ENCODE assay signal across 1 cellular context in the genomic region with DNA sequence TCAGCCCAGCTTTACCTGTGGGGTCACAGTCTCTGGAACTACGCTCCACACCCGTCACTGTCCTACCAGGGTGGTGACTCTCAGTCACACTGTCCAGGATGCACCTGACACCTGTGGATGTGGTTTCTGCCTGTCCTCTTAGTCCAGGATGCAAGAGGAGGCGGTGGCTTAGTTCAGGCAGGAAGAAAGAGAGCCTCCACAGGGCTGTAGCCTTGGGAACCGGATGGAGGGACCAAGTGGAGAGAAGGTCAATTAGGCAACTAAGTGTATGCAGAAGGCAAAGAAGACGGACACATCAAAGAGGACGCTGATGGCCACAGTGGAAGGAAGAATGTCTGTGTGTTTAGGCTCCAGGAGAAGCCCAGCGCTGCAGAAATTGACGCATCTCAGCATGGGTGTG.
TF ChIP-seq lines count a peak whose summit lies in the region.

No MANE protein-coding gene starts in this region.

TF ChIP-seq in HepG2, 621 proteins besides CTCF, POLR2A, EP300 and RAD21 (continued from another document and continues in another):
- TF ChIP-seq ZNF407 (CRISPR knock-in tag; IDR thresholded peaks at IDR 0.05; ENCODE audit: not compliant biosample characterization) (no peak), CEBPB (IDR thresholded peaks at IDR 0.05; ENCODE audit: borderline replicate concordance, low read depth, low read length) (peak; percentile 44; the same call in 1 of the 2 replicates), RNF2 (conservative IDR thresholded peaks at IDR 0.05; ENCODE audit: low read depth) (no peak), FOXA1 (IDR thresholded peaks at IDR 0.05) (no peak), FOXA1 (CRISPR knock-in tag; IDR thresholded peaks at IDR 0.05) (peak; percentile 70), NR2F1 (CRISPR knock-in tag; IDR thresholded peaks at IDR 0.05) (no peak), ZEB1 (IDR thresholded peaks at IDR 0.05; ENCODE audit: insufficient replicate concordance, low read depth) (peak; percentile 50), ARNT (IDR thresholded peaks at IDR 0.05) (no peak), RFXAP (CRISPR knock-in tag; IDR thresholded peaks at IDR 0.05; ENCODE audit: borderline replicate concordance) (no peak), GABPA (IDR thresholded peaks at IDR 0.05; ENCODE audit: low read depth, low read length) (no peak), GABPA (CRISPR knock-in tag; IDR thresholded peaks at IDR 0.05; ENCODE audit: low read depth) (0 out of 2 replicates have a peak, but pooled peaks have one; percentile 41), ZFAT (CRISPR knock-in tag; conservative IDR thresholded peaks at IDR 0.05) (no peak), NR2F6 (IDR thresholded peaks at IDR 0.05) (peak; percentile 34; the same call in 1 of the 2 replicates), NR2F6 (CRISPR knock-in tag; IDR thresholded peaks at IDR 0.05) (peak; percentile 51; the same call in 1 of the 2 replicates), RARA (CRISPR knock-in tag; IDR thresholded peaks at IDR 0.05) (peak; percentile 81), KMT2B (CRISPR knock-in tag; IDR thresholded peaks at IDR 0.05) (no peak), RCOR2 (CRISPR knock-in tag; IDR thresholded peaks at IDR 0.05) (peak; percentile 88), PHF5A (CRISPR knock-in tag; IDR thresholded peaks at IDR 0.05; ENCODE audit: low read depth, unreplicated experiment) (no peak), DPF2 (CRISPR knock-in tag; IDR thresholded peaks at IDR 0.05; ENCODE audit: borderline replicate concordance, low read depth) (no peak), ZNF605 (CRISPR knock-in tag; IDR thresholded peaks at IDR 0.05) (no peak), FOXP1 (IDR thresholded peaks at IDR 0.05) (no peak), FOXP1 (CRISPR knock-in tag; IDR thresholded peaks at IDR 0.05) (peak; percentile 50; the same call in 1 of the 2 replicates), EZH2 (conservative IDR thresholded peaks at IDR 0.05; ENCODE audit: low read depth, low read length) (no peak), GATAD2A (CRISPR knock-in tag; IDR thresholded peaks at IDR 0.05) (peak; percentile 87), ZNF501 (CRISPR knock-in tag; IDR thresholded peaks at IDR 0.05) (0 out of 2 replicates have a peak, but pooled peaks have one; percentile 35), FOXA3 (CRISPR knock-in tag; IDR thresholded peaks at IDR 0.05) (peak; percentile 68), KLF16 (CRISPR knock-in tag; IDR thresholded peaks at IDR 0.05) (0 out of 4 replicates have a peak, but pooled peaks of 1 of the 2 experiments have one; percentile 46), PAWR (CRISPR knock-in tag; IDR thresholded peaks at IDR 0.05; ENCODE audit: borderline replicate concordance) (no peak), ZNF549 (CRISPR knock-in tag; IDR thresholded peaks at IDR 0.05) (no peak), ZXDC (CRISPR knock-in tag; IDR thresholded peaks at IDR 0.05) (no peak), PITX1 (CRISPR knock-in tag; IDR thresholded peaks at IDR 0.05) (no peak), ZNF574 (CRISPR knock-in tag; IDR thresholded peaks at IDR 0.05) (peak; percentile 53), POGZ (CRISPR knock-in tag; IDR thresholded peaks at IDR 0.05) (peak; percentile 28; the same call in 1 of the 2 replicates), CENPBD1 (CRISPR knock-in tag; IDR thresholded peaks at IDR 0.05; ENCODE audit: borderline replicate concordance, low read depth) (no peak), FOXO1 (CRISPR knock-in tag; IDR thresholded peaks at IDR 0.05) (peak; percentile 53), PPARG (CRISPR knock-in tag; conservative IDR thresholded peaks at IDR 0.05) (peak; percentile 94), HOXA7 (CRISPR knock-in tag; IDR thresholded peaks at IDR 0.05) (no peak), NCOA2 (CRISPR knock-in tag; IDR thresholded peaks at IDR 0.05) (peak; percentile 88), KDM1A (CRISPR knock-in tag; IDR thresholded peaks at IDR 0.05) (peak; percentile 68), ELF1 (CRISPR knock-in tag; IDR thresholded peaks at IDR 0.05) (0 out of 2 replicates have a peak, but pooled peaks have one; percentile 33), MTA1 (CRISPR knock-in tag; IDR thresholded peaks at IDR 0.05; ENCODE audit: borderline replicate concordance) (peak; percentile 64; the same call in 1 of the 2 replicates), SOX6 (IDR thresholded peaks at IDR 0.05) (no peak), SOX6 (CRISPR knock-in tag; IDR thresholded peaks at IDR 0.05) (peak; percentile 71), ZNF512 (CRISPR knock-in tag; IDR thresholded peaks at IDR 0.05) (no peak)
- TF ChIP-seq, protein P1, sequence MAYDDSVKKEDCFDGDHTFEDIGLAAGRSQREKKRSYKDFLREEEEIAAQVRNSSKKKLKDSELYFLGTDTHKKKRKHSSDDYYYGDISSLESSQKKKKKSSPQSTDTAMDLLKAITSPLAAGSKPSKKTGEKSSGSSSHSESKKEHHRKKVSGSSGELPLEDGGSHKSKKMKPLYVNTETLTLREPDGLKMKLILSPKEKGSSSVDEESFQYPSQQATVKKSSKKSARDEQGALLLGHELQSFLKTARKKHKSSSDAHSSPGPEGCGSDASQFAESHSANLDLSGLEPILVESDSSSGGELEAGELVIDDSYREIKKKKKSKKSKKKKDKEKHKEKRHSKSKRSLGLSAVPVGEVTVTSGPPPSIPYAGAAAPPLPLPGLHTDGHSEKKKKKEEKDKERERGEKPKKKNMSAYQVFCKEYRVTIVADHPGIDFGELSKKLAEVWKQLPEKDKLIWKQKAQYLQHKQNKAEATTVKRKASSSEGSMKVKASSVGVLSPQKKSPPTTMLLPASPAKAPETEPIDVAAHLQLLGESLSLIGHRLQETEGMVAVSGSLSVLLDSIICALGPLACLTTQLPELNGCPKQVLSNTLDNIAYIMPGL (CRISPR knock-in tag; IDR thresholded peaks at IDR 0.05; ENCODE audit: borderline replicate concordance in 1 of 2, low read depth in 1 of 2): no peak
